14 cellular contexts compared by ENCODE assay signal in genomic region chr14:100022772-100023451, GRCh38. TPM values are rescaled to one million over a fixed set of nuclear protein-coding genes. Genes with fewer than 3 reads are reported as not detected.
DNase-seq lines count a peak whose midpoint lies in the region; ATAC-seq and TF ChIP-seq lines count a peak whose summit lies in the region.
"Had no signal": no experiment of that assay in that cellular context is flagged by ENCODE, and none has a peak within 500 bp of the region (broad histone marks: within the 10 kb centered on the region; RNA-seq: fewer than 3 reads in every experiment).

No MANE protein-coding gene starts in this region.

- no peaks in the 10 kb centered on the region for H3K27me3 Mint-ChIP-seq in stimulated activated naive CD8-positive, alpha-beta T cell treated with anti-CD3 and anti-CD28 coated beads, Interleukin-15, amount 100 ng/mL, for 72 hours
- H3K27me3 Mint-ChIP-seq: type B pancreatic cell had no signal

- H3K4me1 Mint-ChIP-seq in stimulated activated naive CD8-positive, alpha-beta T cell treated with anti-CD3 and anti-CD28 coated beads, Interleukin-15, amount 100 ng/mL, for 72 hours: peaks cover 18% of the 10 kb centered on the region

- peak; percentile 78 for ATAC-seq in sciatic nerve
- ATAC-seq in stimulated activated naive CD8-positive, alpha-beta T cell treated with anti-CD3 and anti-CD28 coated beads, Interleukin-15, amount 100 ng/mL, for 72 hours: no peak
- ATAC-seq: HCT116 had no signal

- TF ChIP-seq CTCF in GM12865 (IDR thresholded peaks at IDR 0.05; ENCODE audit: insufficient read depth, low read depth, low read length, missing control alignments) (no peak), fibroblast of mammary gland (conservative IDR thresholded peaks at IDR 0.05; ENCODE audit: control insufficient read depth, insufficient read depth, low read depth, low read length) (no peak)

- H3K4me3 ChIP-seq in GM12865 (ENCODE audit: low read depth, low read length) (no peak overlapping the region), fibroblast of mammary gland (ENCODE audit: control insufficient read depth, low read depth, low read length) (no peak overlapping the region)
- H3K4me3 ChIP-seq: SJSA1 had no signal

- no peaks in the 10 kb centered on the region for H3K9me3 Mint-ChIP-seq in stimulated activated naive CD8-positive, alpha-beta T cell treated with anti-CD3 and anti-CD28 coated beads, Interleukin-15, amount 100 ng/mL, for 72 hours
- H3K9me3 Mint-ChIP-seq: immature natural killer cell, type B pancreatic cell had no signal

- intact Hi-C loops in sciatic nerve (cut with DNase I): no loop called here

- H3K4me3 Mint-ChIP-seq in stimulated activated naive CD8-positive, alpha-beta T cell treated with anti-CD3 and anti-CD28 coated beads, Interleukin-15, amount 100 ng/mL, for 72 hours: no peak overlapping the region
- H3K4me3 Mint-ChIP-seq: immature natural killer cell, type B pancreatic cell had no signal

- no peak overlapping the region for H3K27ac Mint-ChIP-seq in stimulated activated naive CD8-positive, alpha-beta T cell treated with anti-CD3 and anti-CD28 coated beads, Interleukin-15, amount 100 ng/mL, for 72 hours
- H3K27ac Mint-ChIP-seq: type B pancreatic cell had no signal

- DNase-seq in GM12865 (ENCODE audit: low read depth) (peak; percentile 22), NCI-H2171 treated with DMSO at 0.1 percent for 48 hours (lab: John Stamatoyannopoulos, UW) (peak; percentile 85), fibroblast of mammary gland (ENCODE audit: low read depth) (peak; percentile 96), sciatic nerve (ENCODE audit: low spot score) (no peak), NCI-H345 treated with DMSO at 0.1 percent for 48 hours (lab: John Stamatoyannopoulos, UW; ENCODE audit: unreplicated experiment) (no peak), NCI-H526 treated with DMSO at 0.1 percent for 48 hours (lab: John Stamatoyannopoulos, UW) (no peak)
- DNase-seq in stimulated activated naive CD4-positive, alpha-beta T cell (lab: John Stamatoyannopoulos, UW): no peak
- DNase-seq in stimulated activated naive CD8-positive, alpha-beta T cell treated with anti-CD3 and anti-CD28 coated beads, Interleukin-15, amount 100 ng/mL, for 72 hours: no peak
- DNase-seq: activated naive CD4-positive, alpha-beta T cell treated with Interleukin-2 at 50 U/mL for 16 hours; effector CD8-positive, alpha-beta T cell; immature natural killer cell had no signal

RNA-seq across cellular contexts. Expression of gene EVL, which starts 42.3 kb away (rescaled TPM):
- 87.2 TPM for total RNA-seq in sciatic nerve

Comparison
In these comparisons a context has a peak if more than half of its experiments do, and no peak if none do; other contexts are left out.
1. DNase-seq: peak in GM12865 (single experiment), NCI-H2171 treated with DMSO at 0.1 percent for 48 hours (single experiment) and fibroblast of mammary gland (single experiment); none in sciatic nerve (single experiment), stimulated activated naive CD4-positive, alpha-beta T cell (0 of 6), NCI-H345 treated with DMSO at 0.1 percent for 48 hours (single experiment), stimulated activated naive CD8-positive, alpha-beta T cell treated with anti-CD3 and anti-CD28 coated beads, Interleukin-15, amount 100 ng/mL, for 72 hours (0 of 2) and NCI-H526 treated with DMSO at 0.1 percent for 48 hours (single experiment).